In genomic region chr3:141308588-141309218, GRCh38 we compare ENCODE assay signal across 9 cellular contexts. TPM values are rescaled to one million over a fixed set of nuclear protein-coding genes. Genes with fewer than 3 reads are reported as not detected.
A peak's percentile ranks its signal among the peaks of the same experiment; 100 is the strongest.
DNase-seq lines count a peak whose midpoint lies in the region; ATAC-seq and TF ChIP-seq lines count a peak whose summit lies in the region.
"Had no signal": no experiment of that assay in that cellular context is flagged by ENCODE, and none has a peak within 500 bp of the region (broad histone marks: within the 10 kb centered on the region; RNA-seq: fewer than 3 reads in every experiment).

No MANE protein-coding gene starts in this region.

- H3K27me3 ChIP-seq in AG04450 (ENCODE audit: control insufficient read depth, insufficient read depth, low read length) = no peaks in the 10 kb centered on the region
- H3K27me3 ChIP-seq in OCI-LY1 (ENCODE audit: insufficient read depth, low read length) = no peaks in the 10 kb centered on the region
- H3K27me3 ChIP-seq in neural progenitor cell = peaks cover 9% of the 10 kb centered on the region

- TF ChIP-seq CTCF in AG04450 (IDR thresholded peaks at IDR 0.05; ENCODE audit: low read depth, low read length) (peak; percentile 55), GM13977 (IDR thresholded peaks at IDR 0.05; ENCODE audit: extremely low read depth, insufficient read depth, missing control alignments) (peak; percentile 12), OCI-LY1 (IDR thresholded peaks at IDR 0.05; ENCODE audit: low read length) (peak; percentile 12; the same call in 1 of the 2 replicates), epithelial cell of esophagus (IDR thresholded peaks at IDR 0.05; ENCODE audit: insufficient read depth, low read depth, low read length, missing control alignments) (peak; percentile 84), neural progenitor cell (IDR thresholded peaks at IDR 0.05) (peak; percentile 65), coronary artery (IDR thresholded peaks at IDR 0.05) (no peak)

- H3K4me2 ChIP-seq in OCI-LY1 (ENCODE audit: low read length) (no peak overlapping the region), neural progenitor cell (no peak overlapping the region)

- H3K27ac Mint-ChIP-seq in neural progenitor cell = no peak overlapping the region

- POLR2A ChIA-PET in AG04450 (lab: Yijun Ruan, JAX) = interaction anchor here (0.5 to 0.6 kb wide), 2 partner anchors 77 to 102 kb away, joined by 3 to 4 read pairs; partner anchors contain the start of gene PXYLP1

- H3K9me3 Mint-ChIP-seq in neural progenitor cell = no peaks in the 10 kb centered on the region
- H3K9me3 Mint-ChIP-seq: dendritic cell treated with granulocyte-macrophage colony-stimulating factor and Interleukin-4, amounts not matched to agents 40 ng/mL and 50 ng/mL, for 4 days had no signal

- no peaks in the 10 kb centered on the region for H3K9me3 ChIP-seq in AG04450 (ENCODE audit: control insufficient read depth, insufficient read depth, low read length)
- no peaks in the 10 kb centered on the region for H3K9me3 ChIP-seq in OCI-LY1 (ENCODE audit: low read length)
- H3K9me3 ChIP-seq in neural progenitor cell (ENCODE audit: low read depth) = no peaks in the 10 kb centered on the region

- no peaks in the 10 kb centered on the region for H3K9me2 ChIP-seq in OCI-LY1 (ENCODE audit: low read depth, low read length)

- peaks cover 20% of the 10 kb centered on the region for H3K4me1 Mint-ChIP-seq in neural progenitor cell

- H3K27ac ChIP-seq in AG04450 (ENCODE audit: low read depth, low read length) (no peak overlapping the region), OCI-LY1 (ENCODE audit: low read depth, low read length, poor library complexity, severe bottlenecking) (no peak overlapping the region), neural progenitor cell (no peak overlapping the region), coronary artery (no peak overlapping the region)

- H3K4me3 Mint-ChIP-seq in neural progenitor cell = peak overlapping the region; percentile 33
- H3K4me3 Mint-ChIP-seq: dendritic cell treated with granulocyte-macrophage colony-stimulating factor and Interleukin-4, amounts not matched to agents 40 ng/mL and 50 ng/mL, for 4 days had no signal

- no peaks in the 10 kb centered on the region for H3K36me3 Mint-ChIP-seq in neural progenitor cell

- H3K79me2 ChIP-seq in OCI-LY1 (ENCODE audit: insufficient read depth, low read length) (no peaks in the 10 kb centered on the region), neural progenitor cell (ENCODE audit: low read depth) (no peaks in the 10 kb centered on the region)

- H4K20me1 ChIP-seq in OCI-LY1 (ENCODE audit: insufficient read depth, low read length) (no peaks in the 10 kb centered on the region), neural progenitor cell (ENCODE audit: low read depth) (no peaks in the 10 kb centered on the region)

- H3K27me3 Mint-ChIP-seq in neural progenitor cell (ENCODE audit: insufficient read depth, low read depth) = peaks cover 7% of the 10 kb centered on the region
- H3K27me3 Mint-ChIP-seq: dendritic cell treated with granulocyte-macrophage colony-stimulating factor and Interleukin-4, amounts not matched to agents 40 ng/mL and 50 ng/mL, for 4 days had no signal

- H2AFZ ChIP-seq in OCI-LY1 (ENCODE audit: low read length) (no peak overlapping the region), neural progenitor cell (replicated peaks) (peak overlapping the region; percentile 13)

- H3F3A ChIP-seq in OCI-LY1 (ENCODE audit: insufficient read depth, low read length) = no peaks in the 10 kb centered on the region
- H3F3A ChIP-seq in neural progenitor cell (ENCODE audit: low read depth) = no peaks in the 10 kb centered on the region

- H3K36me3 ChIP-seq in OCI-LY1 (ENCODE audit: insufficient read depth, low read length) = no peaks in the 10 kb centered on the region
- no peaks in the 10 kb centered on the region for H3K36me3 ChIP-seq in neural progenitor cell

- DNase-seq in AG04450 (ENCODE audit: low read depth, low spot score) (no peak), GM13977 (ENCODE audit: low spot score) (no peak), epithelial cell of esophagus (ENCODE audit: low read depth) (peak; percentile 81), neural progenitor cell (ENCODE audit: low spot score) (peak; percentile 78), coronary artery (ENCODE audit: low spot score) (no peak)

- H3K4me3 ChIP-seq in AG04450 (ENCODE audit: low read depth, low read length) (no peak overlapping the region), OCI-LY1 (ENCODE audit: low read depth, low read length, poor library complexity, severe bottlenecking) (no peak overlapping the region), epithelial cell of esophagus (ENCODE audit: low read length) (no peak overlapping the region), neural progenitor cell (no peak overlapping the region), coronary artery (no peak overlapping the region)

- in situ Hi-C loops in GM13977 (cut with MboI; ENCODE audit: low pct_unique_long_range_greater_than_20kb, low sequenced_read_pairs, unreplicated experiment) = loop anchor here (10.0 kb wide), 1 partner anchor 256 kb away; no protein-coding TSS in a partner anchor

- H3K9ac ChIP-seq in OCI-LY1 (ENCODE audit: low read length) = no peak overlapping the region
- H3K9ac ChIP-seq in neural progenitor cell = no peak overlapping the region

- peaks cover 24% of the 10 kb centered on the region for H3K4me1 ChIP-seq in OCI-LY1 (ENCODE audit: insufficient read depth, low read length, severe bottlenecking)
- no peaks in the 10 kb centered on the region for H3K4me1 ChIP-seq in neural progenitor cell

- no peak for ATAC-seq in GM19395 (IDR thresholded peaks at IDR 0.05; ENCODE audit: unreplicated experiment)
- ATAC-seq in HG02571 (IDR thresholded peaks at IDR 0.05; ENCODE audit: unreplicated experiment) = no peak

- CTCF ChIA-PET in AG04450 (lab: Charles Lee) = interaction anchor here (0.6 to 19.2 kb wide), 9 partner anchors 12 to 605 kb away, joined by 3 to 328 read pairs (median 4); partner anchors contain the start of gene PXYLP1

RNA-seq across cellular contexts. Expression of gene ZBTB38, which starts 59.6 kb away (rescaled TPM):
- 85.1 and 97.1 TPM in 2 replicates for polyA plus RNA-seq in AG04450 (2011; rRNA removed)
- 176 and 193 TPM in 2 replicates for polyA minus RNA-seq in AG04450 (2011; rRNA and poly(A)+ RNA removed)
- total RNA-seq in neural progenitor cell (ENCODE audit: low replicate concordance) = 16.9 and 24.5 TPM in 2 replicates

Comparison
In these comparisons a context has a peak if more than half of its experiments do, and no peak if none do; other contexts are left out.
1. DNase-seq: peak in epithelial cell of esophagus (single experiment) and neural progenitor cell (single experiment); none in AG04450 (single experiment), GM13977 (single experiment) and coronary artery (single experiment).